Comparison of ENCODE assay signal across 8 cellular contexts in the genomic region with DNA sequence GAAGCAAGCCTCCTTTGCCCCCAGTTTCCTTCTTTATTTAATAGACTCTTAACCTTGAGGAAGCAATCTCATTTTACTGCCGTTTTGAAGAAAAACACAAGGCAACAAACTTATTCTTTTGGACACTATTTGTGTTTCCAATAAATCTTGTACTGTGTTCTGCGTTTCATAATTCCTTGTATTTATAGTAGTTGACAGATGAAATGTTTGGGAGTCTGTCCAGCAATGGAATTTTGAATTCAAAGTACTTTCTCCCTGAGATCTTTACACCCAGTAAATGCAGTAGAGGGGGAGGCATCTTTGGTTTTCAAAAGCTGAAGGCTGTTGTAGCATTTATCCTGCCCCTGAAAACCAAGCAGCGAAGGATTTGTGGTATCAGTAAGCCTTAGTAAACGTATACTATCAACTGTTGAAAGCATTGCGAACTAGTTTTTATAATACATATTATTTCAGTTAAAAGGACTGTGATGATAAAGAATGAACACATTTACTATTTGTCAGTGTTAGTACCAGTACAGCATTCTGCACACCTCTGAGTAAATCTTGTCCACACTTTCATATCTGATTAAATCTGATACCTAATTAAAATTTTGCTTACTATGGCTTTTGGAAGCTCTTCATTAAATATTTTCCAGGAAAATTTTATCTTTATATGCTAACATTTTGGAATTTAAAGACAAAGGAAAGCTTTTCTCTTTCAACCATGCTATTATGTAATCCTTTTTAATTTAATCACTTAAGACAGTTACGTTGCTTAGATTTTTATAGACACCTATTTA.
A peak's percentile ranks its signal among the peaks of the same experiment; 100 is the strongest.
DNase-seq lines count a peak whose midpoint lies in the region; FAIRE-seq and TF ChIP-seq lines count a peak whose summit lies in the region.

No MANE protein-coding gene starts in this region.

- TF ChIP-seq CTCF in astrocyte (IDR thresholded peaks at IDR 0.05; ENCODE audit: insufficient read depth, low read depth, low read length) (no peak), transverse colon (IDR thresholded peaks at IDR 0.05) (no peak)

- no peaks in the 10 kb centered on the region for H4K20me1 ChIP-seq in astrocyte (ENCODE audit: insufficient read depth, low read length)

- no peaks in the 10 kb centered on the region for H3K9me3 Mint-ChIP-seq in activated T-cell treated with anti-CD3 and anti-CD28 coated beads, Interleukin-2, amount 50 U/mL, for 24 hours
- H3K9me3 Mint-ChIP-seq in astrocyte (ENCODE audit: unreplicated experiment), result no peaks in the 10 kb centered on the region

- peak overlapping the region; percentile 95 for H2AFZ ChIP-seq in astrocyte (ENCODE audit: low read depth, low read length)

- H3K4me3 ChIP-seq in astrocyte (ENCODE audit: insufficient read depth, low read depth, low read length) (peak overlapping the region; percentile 70), transverse colon (peak overlapping the region in 3 of 4 donors; percentile 35 to 47 (median 40))

- no peak for FAIRE-seq in astrocyte (lab: Jason Lieb, UNC)

- DNase-seq in activated T-cell treated with anti-CD3 and anti-CD28 coated beads, Interleukin-2, amount 50 U/mL, for 24 hours, result no peak
- no peak for DNase-seq in activated T-cell treated with anti-CD3 and anti-CD28 coated beads, Interleukin-2, amount 50 U/mL, for 48 hours
- DNase-seq in astrocyte (ENCODE audit: low read depth) (no peak), transverse colon (no peak), NCI-H748 treated with DMSO at 0.1 percent for 48 hours (lab: John Stamatoyannopoulos, UW) (no peak)
- no peak for DNase-seq in stimulated activated naive CD4-positive, alpha-beta T cell treated with Interleukin-2 at 50 U/mL for 16 hours (lab: John Stamatoyannopoulos, UW)
- DNase-seq in stimulated activated CD4-positive, alpha-beta T cell treated with anti-CD3 and anti-CD28 coated beads, Interleukin-2, amount 100 ng/mL, for 24 hours, result no peak

- peak overlapping the region; percentile 19 for H3K27ac Mint-ChIP-seq in activated T-cell treated with anti-CD3 and anti-CD28 coated beads, Interleukin-2, amount 50 U/mL, for 24 hours
- no peak overlapping the region for H3K27ac Mint-ChIP-seq in astrocyte (ENCODE audit: unreplicated experiment)

- peak overlapping the region; percentile 69 for H3K4me3 Mint-ChIP-seq in activated T-cell treated with anti-CD3 and anti-CD28 coated beads, Interleukin-2, amount 50 U/mL, for 24 hours
- H3K4me3 Mint-ChIP-seq in astrocyte (ENCODE audit: unreplicated experiment), result no peak overlapping the region

- no peaks in the 10 kb centered on the region for H3K9me3 ChIP-seq in astrocyte (ENCODE audit: insufficient read depth, low read depth, low read length)
- H3K9me3 ChIP-seq in transverse colon, result no peaks in the 10 kb centered on the region

- intact Hi-C loops in transverse colon (cut with DNase I; ENCODE audit: low total_unique reads), result no loop called here

- H3K4me1 Mint-ChIP-seq in activated T-cell treated with anti-CD3 and anti-CD28 coated beads, Interleukin-2, amount 50 U/mL, for 24 hours (ENCODE audit: low read depth), result peaks cover 37% of the 10 kb centered on the region
- no peaks in the 10 kb centered on the region for H3K4me1 Mint-ChIP-seq in astrocyte (ENCODE audit: low read depth, unreplicated experiment)

- TF ChIP-seq POLR2A in transverse colon (IDR thresholded peaks at IDR 0.05), result no peak

- in situ Hi-C loops in transverse colon (cut with MboI; ENCODE audit: low pct_ligation_motif_present in 1 of 4, low pct_unique_long_range_greater_than_20kb in 1 of 4, low sequenced_read_pairs in 3 of 4), result no loop called here

- H3K9ac ChIP-seq in astrocyte (ENCODE audit: low read length), result peak overlapping the region; percentile 86

- H3K36me3 ChIP-seq in astrocyte (ENCODE audit: insufficient read depth, low read length) (no peaks in the 10 kb centered on the region), transverse colon (no peaks in the 10 kb centered on the region)

- no peaks in the 10 kb centered on the region for H3K27me3 Mint-ChIP-seq in activated T-cell treated with anti-CD3 and anti-CD28 coated beads, Interleukin-2, amount 50 U/mL, for 24 hours
- no peaks in the 10 kb centered on the region for H3K27me3 Mint-ChIP-seq in astrocyte (ENCODE audit: low read depth, unreplicated experiment)

- TF ChIP-seq EP300 in transverse colon (IDR thresholded peaks at IDR 0.05; ENCODE audit: low read depth), result no peak

- peak overlapping the region; percentile 89 for H3K4me2 ChIP-seq in astrocyte (ENCODE audit: low read length)

- H3K36me3 Mint-ChIP-seq in activated T-cell treated with anti-CD3 and anti-CD28 coated beads, Interleukin-2, amount 50 U/mL, for 24 hours (ENCODE audit: low read depth), result peaks cover 51% of the 10 kb centered on the region
- H3K36me3 Mint-ChIP-seq in astrocyte (ENCODE audit: low read depth, unreplicated experiment), result no peaks in the 10 kb centered on the region

- H3K4me1 ChIP-seq in astrocyte (ENCODE audit: insufficient read depth, low read length), result peaks cover 7% of the 10 kb centered on the region
- peaks cover 0 to 21% (median 9%) of the 10 kb centered on the region in 4 donors for H3K4me1 ChIP-seq in transverse colon

- WGBS in transverse colon (ENCODE audit: low coverage in 1 of 2), 2 donors, result 50 to 54% methylated on average over 6 of the region's 6 CpGs

- no peaks in the 10 kb centered on the region for H3K27me3 ChIP-seq in astrocyte (ENCODE audit: insufficient read depth, low read length)
- H3K27me3 ChIP-seq in layer of hippocampus (ENCODE audit: control insufficient read depth, insufficient read depth, low read length), result no peaks in the 10 kb centered on the region
- H3K27me3 ChIP-seq in transverse colon, result no peaks in the 10 kb centered on the region

- peak overlapping the region; percentile 72 for H3K27ac ChIP-seq in astrocyte (ENCODE audit: low read depth, low read length)
- H3K27ac ChIP-seq in layer of hippocampus (ENCODE audit: low read depth, low read length), result peak overlapping the region; percentile 98
- peak overlapping the region; percentile 78 to 89 (median 88) for H3K27ac ChIP-seq in transverse colon

- peaks cover 7% of the 10 kb centered on the region for H3K79me2 ChIP-seq in astrocyte (ENCODE audit: insufficient read depth, low read length)
